Comparison of ENCODE assay signal across 8 cellular contexts in genomic region chr7:140342732-140343514, GRCh38. TPM values are rescaled to one million over a fixed set of nuclear protein-coding genes. Genes with fewer than 3 reads are reported as not detected.
A peak's percentile ranks its signal among the peaks of the same experiment; 100 is the strongest.
DNase-seq lines count a peak whose midpoint lies in the region; ATAC-seq and TF ChIP-seq lines count a peak whose summit lies in the region.

No MANE protein-coding gene starts in this region.

- ATAC-seq in GM21360 (IDR thresholded peaks at IDR 0.05; ENCODE audit: unreplicated experiment) = peak; percentile 59
- peak; percentile 66; the same call in 1 of the 2 replicates for ATAC-seq in Panc1
- peak; percentile 62 for ATAC-seq in esophagus mucosa
- no peak for ATAC-seq in GM18861 (IDR thresholded peaks at IDR 0.05; ENCODE audit: unreplicated experiment)
- ATAC-seq in HG02588 (IDR thresholded peaks at IDR 0.05; ENCODE audit: unreplicated experiment) = no peak
- ATAC-seq in HG03439 (IDR thresholded peaks at IDR 0.05; ENCODE audit: unreplicated experiment) = no peak

- intact Hi-C loops in Panc1 (cut with micrococcal nuclease; ENCODE audit: unreplicated experiment) = no loop called here

- H3K36me3 ChIP-seq in Panc1 (ENCODE audit: control insufficient read depth, insufficient read depth, low read length) (no peaks in the 10 kb centered on the region; the same call in none of the 2 replicates), neutrophil (peaks cover 99% of the 10 kb centered on the region)

- H3K27ac ChIP-seq in Panc1 (ENCODE audit: low read length) (no peak overlapping the region), neutrophil (peak overlapping the region; percentile 12)

- in situ Hi-C loops in Panc1 (cut with HindIII; ENCODE audit: low pct_unique_long_range_greater_than_20kb, low sequenced_read_pairs) = no loop called here

- CTCF ChIA-PET in Panc1 (lab: Charles Lee) = interaction anchor here (0.6 kb wide), 1 partner anchor 12 kb away, joined by 3 read pairs; no protein-coding TSS in a partner anchor

- POLR2A ChIA-PET in Panc1 (lab: Charles Lee) = interaction anchor here (0.7 kb wide), 1 partner anchor 13 kb away, joined by 5 read pairs; no protein-coding TSS in a partner anchor

- BruUV-seq in Panc1 (replicated peaks; lab: Mats Ljungman, UMichigan) = no TSS peak

- TF ChIP-seq CTCF in Panc1 (IDR thresholded peaks at IDR 0.05) (peak; percentile 54), neutrophil (IDR thresholded peaks at IDR 0.05) (peak; percentile 30)

- H3K27me3 ChIP-seq in Panc1 (ENCODE audit: control insufficient read depth, insufficient read depth, low read length) = no peaks in the 10 kb centered on the region
- H3K27me3 ChIP-seq in neutrophil = no peaks in the 10 kb centered on the region

- DNase-seq in AG08395 (ENCODE audit: low spot score) = peak; percentile 22
- DNase-seq in Panc1 (ENCODE audit: low read depth, low spot score) = no peak

- H3K4me1 ChIP-seq in Panc1 (ENCODE audit: control insufficient read depth, insufficient read depth, low read length) (no peaks in the 10 kb centered on the region), neutrophil (ENCODE audit: control insufficient read depth in 1 of 2, insufficient read depth in 1 of 2, low read depth in 1 of 2, low read length in 1 of 2) (no peaks in the 10 kb centered on the region)

- H3K4me3 ChIP-seq in Panc1 (ENCODE audit: low read depth in 2 of 2, low read length in 2 of 2) = no peak overlapping the region
- H3K4me3 ChIP-seq in neutrophil (ENCODE audit: low read depth in 1 of 2, low read length in 1 of 2) = no peak overlapping the region

- H3K9me3 ChIP-seq in Panc1 (ENCODE audit: control insufficient read depth, insufficient read depth, low read depth, low read length) (no peaks in the 10 kb centered on the region), neutrophil (no peaks in the 10 kb centered on the region)

RNA-seq across cellular contexts. Expression of gene SLC37A3, which starts 55.4 kb away (rescaled TPM):
- total RNA-seq in Panc1 (2021; ENCODE audit: unreplicated experiment) (57.8 TPM), esophagus mucosa (14.4 TPM)
- polyA plus RNA-seq in Panc1 (2012; ENCODE audit: insufficient read length) = 42.9 TPM

Comparison
In these comparisons a context has a peak if more than half of its experiments do, and no peak if none do; other contexts are left out.
1. ATAC-seq: peak in GM21360 (single experiment), Panc1 (single experiment) and esophagus mucosa (single experiment); none in GM18861 (single experiment), HG02588 (single experiment) and HG03439 (single experiment).